15 cellular contexts compared by ENCODE assay signal in the genomic region with DNA sequence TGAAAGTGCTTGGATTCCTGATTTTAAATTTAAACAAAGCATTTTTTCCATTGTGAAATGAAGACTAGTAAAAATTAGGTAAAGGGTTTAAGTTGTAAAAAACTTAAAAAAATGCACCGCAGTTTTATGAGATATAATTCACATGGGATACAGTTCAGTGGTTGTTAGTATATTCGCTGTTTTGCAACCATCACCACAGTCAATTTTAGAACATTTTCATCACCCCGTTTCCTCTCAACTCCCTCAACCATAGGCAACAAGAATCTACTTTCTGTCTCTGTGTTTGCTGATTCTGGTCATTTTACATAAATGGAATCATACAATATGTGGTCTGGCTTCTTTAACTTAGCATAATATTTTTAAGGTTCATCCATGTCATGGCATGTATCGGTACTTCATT. TPM values are rescaled to one million over a fixed set of nuclear protein-coding genes. Genes with fewer than 3 reads are reported as not detected.
DNase-seq lines count a peak whose midpoint lies in the region; ATAC-seq and TF ChIP-seq lines count a peak whose summit lies in the region.
"Had no signal": no experiment of that assay in that cellular context is flagged by ENCODE, and none has a peak within 500 bp of the region (broad histone marks: within the 10 kb centered on the region; RNA-seq: fewer than 3 reads in every experiment).

No MANE protein-coding gene starts in this region.

- peak overlapping the region; percentile 58 for H3K27ac Mint-ChIP-seq in central memory CD8-positive, alpha-beta T cell (ENCODE audit: low read depth)
- H3K27ac Mint-ChIP-seq in type B pancreatic cell = no peak overlapping the region
- no peak overlapping the region for H3K27ac Mint-ChIP-seq in osteocyte (ENCODE audit: unreplicated experiment)
- H3K27ac Mint-ChIP-seq: HFFc6 had no signal

- peaks cover 66% of the 10 kb centered on the region for H3K4me1 Mint-ChIP-seq in activated T-cell treated with anti-CD3 and anti-CD28 coated beads, Interleukin-2, amount 50 U/mL, for 4 hours (ENCODE audit: low read depth)
- H3K4me1 Mint-ChIP-seq in central memory CD8-positive, alpha-beta T cell = peaks cover 69% of the 10 kb centered on the region
- H3K4me1 Mint-ChIP-seq in type B pancreatic cell (ENCODE audit: unreplicated experiment) = peaks cover 30% of the 10 kb centered on the region
- H3K4me1 Mint-ChIP-seq in osteocyte (ENCODE audit: unreplicated experiment) = peaks cover 55% of the 10 kb centered on the region

- H3K4me3 Mint-ChIP-seq in activated T-cell treated with anti-CD3 and anti-CD28 coated beads, Interleukin-2, amount 50 U/mL, for 4 hours = peak overlapping the region; percentile 13
- H3K4me3 Mint-ChIP-seq in central memory CD8-positive, alpha-beta T cell = peak overlapping the region; percentile 38
- peak overlapping the region; percentile 56 for H3K4me3 Mint-ChIP-seq in type B pancreatic cell
- no peak overlapping the region for H3K4me3 Mint-ChIP-seq in osteocyte (ENCODE audit: unreplicated experiment)
- H3K4me3 Mint-ChIP-seq: HFFc6 had no signal

- no peak for DNase-seq in activated T-cell treated with anti-CD3 and anti-CD28 coated beads, Interleukin-2, amount 50 U/mL, for 4 hours
- no peak for DNase-seq in activated T-cell treated with anti-CD3 and anti-CD28 coated beads, Interleukin-2, amount 50 U/mL, for 1 hour
- peak; percentile 35 to 87 for DNase-seq in NOMO-1 (lab: John Stamatoyannopoulos, UW; ENCODE audit: unreplicated experiment in 2 of 2)
- DNase-seq in central memory CD8-positive, alpha-beta T cell (ENCODE audit: low spot score in 2 of 2) = no peak
- no peak for DNase-seq in type B pancreatic cell (ENCODE audit: extremely low spot score, unreplicated experiment)
- no peak for DNase-seq in stimulated activated naive CD4-positive, alpha-beta T cell treated with Interleukin-2 at 50 U/mL for 16 hours (lab: John Stamatoyannopoulos, UW)
- no peak for DNase-seq in osteocyte (ENCODE audit: extremely low spot score, unreplicated experiment)
- DNase-seq in DMS53 treated with DMSO at 0.1 percent for 48 hours (lab: John Stamatoyannopoulos, UW; ENCODE audit: unreplicated experiment) = no peak
- DNase-seq: HFFc6; hypothalamus; NCI-H1048; right cardiac atrium; stimulated activated CD4-positive, alpha-beta T cell treated with anti-CD3 and anti-CD28 coated beads, Interleukin-4, amount 100 ng/mL, for 4 hours; stomach had no signal

- H3K27me3 Mint-ChIP-seq in activated T-cell treated with anti-CD3 and anti-CD28 coated beads, Interleukin-2, amount 50 U/mL, for 4 hours (ENCODE audit: low read depth) = no peaks in the 10 kb centered on the region
- no peaks in the 10 kb centered on the region for H3K27me3 Mint-ChIP-seq in central memory CD8-positive, alpha-beta T cell
- H3K27me3 Mint-ChIP-seq in type B pancreatic cell (peaks cover 37% of the 10 kb centered on the region), osteocyte (ENCODE audit: unreplicated experiment) (no peaks in the 10 kb centered on the region)

- no peaks in the 10 kb centered on the region for H3K9me3 Mint-ChIP-seq in activated T-cell treated with anti-CD3 and anti-CD28 coated beads, Interleukin-2, amount 50 U/mL, for 4 hours
- H3K9me3 Mint-ChIP-seq in central memory CD8-positive, alpha-beta T cell = no peaks in the 10 kb centered on the region
- H3K9me3 Mint-ChIP-seq in type B pancreatic cell = no peaks in the 10 kb centered on the region
- no peaks in the 10 kb centered on the region for H3K9me3 Mint-ChIP-seq in osteocyte (ENCODE audit: unreplicated experiment)
- H3K9me3 Mint-ChIP-seq: HFFc6 had no signal

- ATAC-seq in activated T-cell treated with anti-CD3 and anti-CD28 coated beads, Interleukin-2, amount 50 U/mL, for 4 hours = no peak
- no peak for ATAC-seq in central memory CD8-positive, alpha-beta T cell (replicated peaks; ENCODE audit: extremely low read depth, poor library complexity, severe bottlenecking)
- ATAC-seq: right cardiac atrium had no signal

- TF ChIP-seq CTCF in type B pancreatic cell (conservative IDR thresholded peaks at IDR 0.05) = no peak
- no peak for TF ChIP-seq CTCF in osteocyte (IDR thresholded peaks at IDR 0.05)

- H3K36me3 Mint-ChIP-seq in activated T-cell treated with anti-CD3 and anti-CD28 coated beads, Interleukin-2, amount 50 U/mL, for 4 hours (ENCODE audit: insufficient read depth) = peaks cover 18% of the 10 kb centered on the region
- peaks cover 27% of the 10 kb centered on the region for H3K36me3 Mint-ChIP-seq in central memory CD8-positive, alpha-beta T cell (ENCODE audit: insufficient read depth)
- peaks cover 24% of the 10 kb centered on the region for H3K36me3 Mint-ChIP-seq in type B pancreatic cell
- H3K36me3 Mint-ChIP-seq in osteocyte (ENCODE audit: unreplicated experiment) = peaks cover 12% of the 10 kb centered on the region

RNA-seq across cellular contexts. Expression of a gene that starts 4.0 kb away (rescaled TPM):
- total RNA-seq in activated T-cell treated with anti-CD3 and anti-CD28 coated beads, Interleukin-2, amount 50 U/mL, for 4 hours = 10 to 100 TPM; 38.8 to 44.9 (median 39.3) TPM
- total RNA-seq in type B pancreatic cell (ENCODE audit: low replicate concordance) (32.2 and 72.5 TPM in 2 replicates), osteocyte (65.4 and 70.5 TPM in 2 replicates)

RNA-seq across cellular contexts. Expression of a gene that starts 50.7 kb away (rescaled TPM):
- total RNA-seq in activated T-cell treated with anti-CD3 and anti-CD28 coated beads, Interleukin-2, amount 50 U/mL, for 4 hours = not detected
- total RNA-seq in type B pancreatic cell (ENCODE audit: low replicate concordance) (0.43 TPM in 1 of 2 replicates, not detected in the other), osteocyte (not detected in 2 replicates)
- total RNA-seq: adrenal gland, HFFc6, right cardiac atrium had no signal

Comparison
In these comparisons a context has a peak if more than half of its experiments do, and no peak if none do; other contexts are left out.
1. DNase-seq: peak in NOMO-1 (2 of 2); none in activated T-cell treated with anti-CD3 and anti-CD28 coated beads, Interleukin-2, amount 50 U/mL, for 4 hours (single experiment), activated T-cell treated with anti-CD3 and anti-CD28 coated beads, Interleukin-2, amount 50 U/mL, for 1 hour (single experiment), central memory CD8-positive, alpha-beta T cell (0 of 2), type B pancreatic cell (single experiment), stimulated activated naive CD4-positive, alpha-beta T cell treated with Interleukin-2 at 50 U/mL for 16 hours (single experiment), osteocyte (single experiment) and DMS53 treated with DMSO at 0.1 percent for 48 hours (single experiment).